8 cellular contexts compared by ENCODE assay signal in genomic region chr13:28494861-28495585, GRCh38. TPM values are rescaled to one million over a fixed set of nuclear protein-coding genes. Genes with fewer than 3 reads are reported as not detected.
A peak's percentile ranks its signal among the peaks of the same experiment; 100 is the strongest.
DNase-seq lines count a peak whose midpoint lies in the region; ATAC-seq and TF ChIP-seq lines count a peak whose summit lies in the region.

Gene FLT1 (minus strand): TSS chr13:28495128. CDS start chr13:28494843, 285 bp downstream.

- H3K27me3 ChIP-seq in lung (ENCODE audit: control insufficient read depth, insufficient read depth): peaks cover 6% of the 10 kb centered on the region

- H3K27ac ChIP-seq in SK-N-MC (no peak within 1 kb of the TSS), lung (ENCODE audit: low read depth in 1 of 2, low read length in 1 of 2) (peak within 1 kb of the TSS; percentile 79 to 91)

- no peaks in the 10 kb centered on the region for H3K9me3 ChIP-seq in SK-N-MC (ENCODE audit: low read depth, low read length)
- peaks cover 0 to 1% of the 10 kb centered on the region in 2 donors for H3K9me3 ChIP-seq in lung (ENCODE audit: control insufficient read depth in 2 of 2, insufficient read depth in 1 of 2, low read length in 1 of 2)

- H3K4me1 ChIP-seq in lung (ENCODE audit: control insufficient read depth in 2 of 2, insufficient read depth in 2 of 2, low read length in 2 of 2): peaks cover 0 to 9% of the 10 kb centered on the region in 2 donors

- H3K36me3 ChIP-seq in SK-N-MC (ENCODE audit: insufficient read depth, low read length) (no peaks in the 10 kb centered on the region), lung (ENCODE audit: control insufficient read depth in 2 of 2, insufficient read depth in 2 of 2, low read length in 2 of 2) (no peaks in the 10 kb centered on the region)

- ATAC-seq in lung (ENCODE audit: insufficient read depth, low FRiP score): peak; percentile 58

- 1% methylated on average over 84 of the region's 84 CpGs for WGBS in lung, 2 donors

- H3K9ac ChIP-seq in SK-N-MC (ENCODE audit: insufficient read length): no peak within 1 kb of the TSS

- TF ChIP-seq CTCF in lung (IDR thresholded peaks at IDR 0.05; ENCODE audit: control extremely low read depth, extremely low read depth) (no peak), GM20000 (IDR thresholded peaks at IDR 0.05; ENCODE audit: extremely low read depth, missing control alignments) (no peak)

- DNase-seq in DMS153 treated with DMSO at 0.1 percent for 48 hours (lab: John Stamatoyannopoulos, UW; ENCODE audit: unreplicated experiment) (peak; percentile 5), DMS153 (lab: John Stamatoyannopoulos, UW) (no peak), SK-N-MC (ENCODE audit: low read depth, low spot score) (no peak), dermis blood vessel endothelial cell (peak; percentile 79), lung (ENCODE audit: low spot score) (no peak), NCI-H2029 (lab: John Stamatoyannopoulos, UW) (no peak), GM20000 (ENCODE audit: low spot score) (no peak)
- DNase-seq in stimulated activated CD8-positive, alpha-beta memory T cell treated with anti-CD3 and anti-CD28 coated beads, Interleukin-4, amount 100 ng/mL, for 24 hours (ENCODE audit: low read depth): peak; percentile 9

- H3K4me3 ChIP-seq in SK-N-MC: peak within 1 kb of the TSS; percentile 76
- H3K4me3 ChIP-seq in lung: peak within 1 kb of the TSS; percentile 73

RNA-seq across cellular contexts. Expression of gene FLT1, which starts in this region (rescaled TPM):
- total RNA-seq in dermis blood vessel endothelial cell (74.7 and 82.9 TPM in 2 replicates), lung (10 to 100 TPM; 36.3 to 71.3 TPM)
- 10 to 100 TPM in 1 of 2 donors, 1 to 10 TPM in 1; 4.7 to 48.1 TPM for polyA plus RNA-seq in lung

Comparison
In these comparisons a context has a peak if more than half of its experiments do, and no peak if none do; other contexts are left out.
1. DNase-seq: peak in DMS153 treated with DMSO at 0.1 percent for 48 hours (single experiment), dermis blood vessel endothelial cell (single experiment) and stimulated activated CD8-positive, alpha-beta memory T cell treated with anti-CD3 and anti-CD28 coated beads, Interleukin-4, amount 100 ng/mL, for 24 hours (single experiment); none in DMS153 (single experiment), SK-N-MC (single experiment), lung (single experiment), NCI-H2029 (single experiment) and GM20000 (single experiment).